ENCODE assay signal across 13 cellular contexts in the genomic region with DNA sequence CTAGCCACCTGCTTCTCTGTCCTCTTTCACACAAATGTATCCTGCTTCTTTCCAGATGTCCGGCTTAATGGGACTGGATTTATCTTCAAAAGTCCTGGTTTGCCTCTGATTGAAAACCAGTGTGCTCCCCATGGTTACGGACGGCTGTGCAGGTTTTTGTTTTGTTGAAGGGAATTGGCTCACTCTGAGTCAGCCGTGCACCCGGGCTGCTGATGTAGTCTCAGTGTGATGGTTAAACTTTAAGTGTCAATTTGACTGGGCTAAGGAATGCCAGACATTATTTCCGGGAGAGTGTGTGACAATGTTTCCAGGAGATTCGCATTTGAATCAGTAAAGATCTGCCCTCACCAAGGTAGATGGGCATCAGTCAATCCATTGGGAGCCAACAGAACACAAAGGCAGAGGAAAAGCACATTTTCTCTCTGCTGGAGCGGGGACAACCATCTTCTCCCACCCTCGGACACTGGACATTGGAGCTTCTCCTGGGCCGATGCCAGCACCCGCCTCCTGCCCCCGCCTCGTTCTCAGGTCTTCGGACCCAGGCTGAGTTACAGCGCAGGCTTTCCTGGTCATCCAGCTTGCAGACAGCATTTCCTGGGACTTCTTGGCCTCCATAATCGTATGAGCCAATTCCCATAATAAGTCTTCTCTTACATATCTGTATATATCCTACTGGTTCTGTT.
A peak's percentile ranks its signal among the peaks of the same experiment; 100 is the strongest.
DNase-seq lines count a peak whose midpoint lies in the region; ATAC-seq and FAIRE-seq lines count a peak whose summit lies in the region.
"Had no signal": no experiment of that assay in that cellular context is flagged by ENCODE, and none has a peak within 500 bp of the region (broad histone marks: within the 10 kb centered on the region; RNA-seq: fewer than 3 reads in every experiment).

No MANE protein-coding gene starts in this region.

- intact Hi-C loops in Right ventricle myocardium superior (cut with DNase I): no loop called here
- intact Hi-C loops in cardiac septum (cut with DNase I): loop anchor here (2.0 to 10.0 kb wide), 3 partner anchors 33 to 183 kb away; no protein-coding TSS in a partner anchor
- intact Hi-C loops in naive thymus-derived CD4-positive, alpha-beta T cell (cut with micrococcal nuclease): no loop called here

- POLR2A ChIA-PET in naive thymus-derived CD4-positive, alpha-beta T cell (lab: Charles Lee): no interaction called here

- no peaks in the 10 kb centered on the region for H3K27me3 ChIP-seq in ectodermal cell (ENCODE audit: control insufficient read depth, insufficient read depth, low read length, poor library complexity, severe bottlenecking)
- H3K27me3 ChIP-seq in naive thymus-derived CD4-positive, alpha-beta T cell (ENCODE audit: control insufficient read depth in 2 of 2, insufficient read depth in 2 of 2, low read length in 2 of 2): no peaks in the 10 kb centered on the region

- CTCF ChIA-PET in naive thymus-derived CD4-positive, alpha-beta T cell (lab: Charles Lee): no interaction called here

- no peak for FAIRE-seq in GM19239 (lab: Jason Lieb, UNC)

- H3K36me3 Mint-ChIP-seq in naive thymus-derived CD4-positive, alpha-beta T cell: peaks cover 0 to 3% (median 0%) of the 10 kb centered on the region in 5 donors

- H3K9me3 Mint-ChIP-seq in naive thymus-derived CD4-positive, alpha-beta T cell: peaks cover 0 to 11% (median 0%) of the 10 kb centered on the region in 11 donors

- WGBS in ectodermal cell, 2 experiments: 83 to 86% methylated on average over 16 of the region's 16 CpGs
- 81 to 84% methylated on average over 16 of the region's 16 CpGs for WGBS in mesodermal cell (ENCODE audit: insufficient coverage in 2 of 2), 2 experiments

- H3K4me3 Mint-ChIP-seq in naive thymus-derived CD4-positive, alpha-beta T cell: peak overlapping the region in 1 of 10 donors; percentile 26

- H3K27me3 Mint-ChIP-seq in naive thymus-derived CD4-positive, alpha-beta T cell: peaks cover 0 to 26% (median 0%) of the 10 kb centered on the region in 5 donors

- peaks cover 14 to 53% (median 32%) of the 10 kb centered on the region in 7 donors for H3K4me1 Mint-ChIP-seq in naive thymus-derived CD4-positive, alpha-beta T cell

- peak overlapping the region in 1 of 9 donors; percentile 70 for H3K27ac Mint-ChIP-seq in naive thymus-derived CD4-positive, alpha-beta T cell

- H3K4me3 ChIP-seq in ectodermal cell (ENCODE audit: insufficient read depth, low read depth, low read length) (no peak overlapping the region), mesodermal cell (ENCODE audit: extremely low read depth, insufficient read depth, low read length, poor library complexity, severe bottlenecking) (no peak overlapping the region)
- H3K4me3 ChIP-seq in naive thymus-derived CD4-positive, alpha-beta T cell (ENCODE audit: low read length): no peak overlapping the region
- H3K4me3 ChIP-seq: lung had no signal

- no peaks in the 10 kb centered on the region for H3K36me3 ChIP-seq in ectodermal cell (ENCODE audit: control insufficient read depth, insufficient read depth, low read length)
- H3K36me3 ChIP-seq in mesodermal cell (ENCODE audit: control insufficient read depth, insufficient read depth, low read length): no peaks in the 10 kb centered on the region
- H3K36me3 ChIP-seq in naive thymus-derived CD4-positive, alpha-beta T cell (ENCODE audit: control insufficient read depth in 2 of 3, insufficient read depth in 3 of 3, low read length in 3 of 3): no peaks in the 10 kb centered on the region

- H3K27ac ChIP-seq in ectodermal cell (ENCODE audit: insufficient read depth, low read depth, low read length, poor library complexity, severe bottlenecking): peak overlapping the region; percentile 65
- peak overlapping the region; percentile 53 for H3K27ac ChIP-seq in mesodermal cell (ENCODE audit: low read depth, low read length, severe bottlenecking)
- no peak overlapping the region for H3K27ac ChIP-seq in naive thymus-derived CD4-positive, alpha-beta T cell (ENCODE audit: low read depth, low read length)

- DNase-seq in Right ventricle myocardium superior (peak; percentile 49), cardiac septum (ENCODE audit: low spot score) (no peak), GM19239 (ENCODE audit: insufficient read length, low spot score) (no peak), NCI-H69 (lab: John Stamatoyannopoulos, UW) (no peak)
- DNase-seq in naive thymus-derived CD4-positive, alpha-beta T cell: no peak
- DNase-seq: AML-193; effector CD8-positive, alpha-beta T cell; NCI-H774; T1000 had no signal

- no peaks in the 10 kb centered on the region for H3K9me3 ChIP-seq in ectodermal cell (ENCODE audit: control insufficient read depth, low read length)
- peaks cover 1% of the 10 kb centered on the region for H3K9me3 ChIP-seq in mesodermal cell (ENCODE audit: control insufficient read depth, low read length)
- no peaks in the 10 kb centered on the region for H3K9me3 ChIP-seq in naive thymus-derived CD4-positive, alpha-beta T cell (ENCODE audit: control insufficient read depth in 2 of 3, low read length in 3 of 3)

- peaks cover 32% of the 10 kb centered on the region for H3K4me1 ChIP-seq in ectodermal cell (ENCODE audit: control insufficient read depth, insufficient read depth, low read length)
- H3K4me1 ChIP-seq in mesodermal cell (ENCODE audit: control insufficient read depth, insufficient read depth, low read length, poor library complexity, severe bottlenecking): peaks cover 40% of the 10 kb centered on the region
- H3K4me1 ChIP-seq in naive thymus-derived CD4-positive, alpha-beta T cell (ENCODE audit: control insufficient read depth in 2 of 2, insufficient read depth in 2 of 2, low read length in 2 of 2): peaks cover 9 to 10% of the 10 kb centered on the region in 2 donors

- ATAC-seq in Right ventricle myocardium superior (ENCODE audit: poor library complexity) (no peak), HG03135 (IDR thresholded peaks at IDR 0.05; ENCODE audit: unreplicated experiment) (no peak)
- ATAC-seq in naive thymus-derived CD4-positive, alpha-beta T cell: no peak
